Comparison of ENCODE assay signal across 18 cellular contexts in genomic region chr13:40749327-40749726, GRCh38. TPM values are rescaled to one million over a fixed set of nuclear protein-coding genes. Genes with fewer than 3 reads are reported as not detected.
DNase-seq lines count a peak whose midpoint lies in the region; ATAC-seq, FAIRE-seq and TF ChIP-seq lines count a peak whose summit lies in the region.
"Had no signal": no experiment of that assay in that cellular context is flagged by ENCODE, and none has a peak within 500 bp of the region (broad histone marks: within the 10 kb centered on the region; RNA-seq: fewer than 3 reads in every experiment).

No MANE protein-coding gene starts in this region.

- H2AK5ac ChIP-seq in neuronal stem cell (ENCODE audit: low read depth, low read length) = no peak overlapping the region

- no peak overlapping the region for H3K18ac ChIP-seq in neuronal stem cell (ENCODE audit: low read length)

- H3K9ac ChIP-seq in neuronal stem cell (ENCODE audit: low read depth, low read length, poor library complexity) = no peak overlapping the region

- BruUV-seq in A673 (replicated peaks; lab: Mats Ljungman, UMichigan) = no TSS peak

- H3K4ac ChIP-seq in neuronal stem cell (ENCODE audit: low read length) = no peak overlapping the region

- CTCF ChIA-PET in A673 (lab: Charles Lee) = no interaction called here

- FAIRE-seq in GM19239 (lab: Jason Lieb, UNC) (peak; percentile 4), frontal cortex (lab: Jason Lieb, UNC) (peak; percentile 51)
- FAIRE-seq: keratinocyte had no signal

- H3K27me3 ChIP-seq in A673 (replicated peaks; ENCODE audit: insufficient read depth, low read depth, low read length, poor library complexity) (no peaks in the 10 kb centered on the region), neuronal stem cell (ENCODE audit: control insufficient read depth in 3 of 3, insufficient read depth in 3 of 3, low read depth in 1 of 3, low read length in 3 of 3) (no peaks in the 10 kb centered on the region)
- H3K27me3 ChIP-seq: neutrophil, sigmoid colon had no signal

- no peak overlapping the region for H2BK120ac ChIP-seq in neuronal stem cell (ENCODE audit: low read depth, low read length)

- POLR2A ChIA-PET in A673 (lab: Charles Lee; ENCODE audit: low non-redundant PET) = no interaction called here

- no peak overlapping the region for H3K4me2 ChIP-seq in neuronal stem cell (ENCODE audit: insufficient read depth, low read length, poor library complexity, severe bottlenecking)

- H3K14ac ChIP-seq in neuronal stem cell (ENCODE audit: low read length) = no peak overlapping the region

- H3K4me1 ChIP-seq in A673 (ENCODE audit: insufficient read depth, low read length, poor library complexity, severe bottlenecking) (no peaks in the 10 kb centered on the region), neuronal stem cell (ENCODE audit: control insufficient read depth in 2 of 2, insufficient read depth in 1 of 2, low read depth in 1 of 2, low read length in 2 of 2) (no peaks in the 10 kb centered on the region)
- H3K4me1 ChIP-seq: sigmoid colon had no signal

- H2AFZ ChIP-seq in neuronal stem cell (ENCODE audit: low read length) = no peak overlapping the region

- no peak overlapping the region for H3K27ac ChIP-seq in A673 (ENCODE audit: low read depth, low read length, poor library complexity, severe bottlenecking)
- H3K27ac ChIP-seq in VCaP = no peak overlapping the region
- no peak overlapping the region for H3K27ac ChIP-seq in neuronal stem cell (replicated peaks; ENCODE audit: low read length)
- H3K27ac ChIP-seq: neutrophil, sigmoid colon had no signal

- H3K36me3 ChIP-seq in A673 (ENCODE audit: insufficient read depth, low read length, poor library complexity, severe bottlenecking) (peaks cover 11% of the 10 kb centered on the region), neuronal stem cell (replicated peaks in 1 of 2; ENCODE audit: control insufficient read depth in 2 of 2, insufficient read depth in 2 of 2, low read length in 2 of 2) (peaks cover 5 to 85% of the 10 kb centered on the region in 2 donors)

- ATAC-seq in HG02840 (IDR thresholded peaks at IDR 0.05; ENCODE audit: low FRiP score, unreplicated experiment) = no peak
- ATAC-seq: Panc1, T-cell had no signal

- H4K91ac ChIP-seq in neuronal stem cell (ENCODE audit: low read depth, low read length, poor library complexity) = no peak overlapping the region

- H3K9me3 ChIP-seq in A673 (ENCODE audit: low read depth, low read length, poor library complexity, severe bottlenecking) (no peaks in the 10 kb centered on the region), neuronal stem cell (replicated peaks in 1 of 2; ENCODE audit: control insufficient read depth in 2 of 2, insufficient read depth in 1 of 2, low read depth in 1 of 2, low read length in 2 of 2) (no peaks in the 10 kb centered on the region)
- H3K9me3 ChIP-seq: neutrophil, sigmoid colon had no signal

- TF ChIP-seq CTCF in A673 (conservative IDR thresholded peaks at IDR 0.05; ENCODE audit: low read depth, low read length) (peak; percentile 26; the same call in 1 of the 2 replicates), VCaP (conservative IDR thresholded peaks at IDR 0.05) (peak; percentile 43)

- H2BK15ac ChIP-seq in neuronal stem cell (ENCODE audit: low read length) = no peak overlapping the region

- H4K8ac ChIP-seq in neuronal stem cell (ENCODE audit: low read depth, low read length) = no peak overlapping the region

- peaks cover 1% of the 10 kb centered on the region for H3K79me1 ChIP-seq in neuronal stem cell (ENCODE audit: low read depth, low read length)

- H3K4me3 ChIP-seq in A673 (ENCODE audit: low read depth, low read length, poor library complexity, severe bottlenecking) (no peak overlapping the region), neuronal stem cell (ENCODE audit: low read length in 2 of 2) (no peak overlapping the region)
- H3K4me3 ChIP-seq: sigmoid colon had no signal

- DNase-seq in A673 (ENCODE audit: low spot score) (no peak), GM19239 (ENCODE audit: insufficient read length, low spot score) (no peak), frontal cortex (ENCODE audit: low spot score in 2 of 2) (no peak), SIG-M5 treated with dmso at 0.1 percent for 504 hours (lab: John Stamatoyannopoulos, UW; ENCODE audit: unreplicated experiment) (no peak), neuronal stem cell (ENCODE audit: low spot score) (no peak), ACHN (no peak)
- DNase-seq: activated B cell treated with CpG ODN at 0.5 μM for 24 hours, DMS153, midbrain, NCI-H2081, NCI-H526, sigmoid colon, T-cell had no signal

- intact Hi-C loops in A673 (cut with micrococcal nuclease; ENCODE audit: unreplicated experiment) = no loop called here

- no peak overlapping the region for H2BK12ac ChIP-seq in neuronal stem cell (ENCODE audit: low read length)

- no peak overlapping the region for H3K23ac ChIP-seq in neuronal stem cell (ENCODE audit: low read depth, low read length, poor library complexity)

- no peak overlapping the region for H2BK5ac ChIP-seq in neuronal stem cell (ENCODE audit: low read length)

- WGBS in neuronal stem cell (ENCODE audit: extremely low coverage in 2 of 2, insufficient read length in 2 of 2, insufficient replicate concordance in 1 of 2), 2 donors = no CpG with 5 or more reads among the region's 1 CpG

- in situ Hi-C loops in ACHN (cut with HindIII; ENCODE audit: low pct_ligation_motif_present, low pct_unique_long_range_greater_than_20kb, low sequenced_read_pairs) = no loop called here

RNA-seq across cellular contexts. Expression of gene MRPS31, which starts 21.7 kb away (rescaled TPM):
- 32.0 and 32.3 TPM in 2 replicates for total RNA-seq in A673 (2021)
- total RNA-seq in frontal cortex = 24.5 TPM
- polyA plus RNA-seq in neuronal stem cell (2013, experiment 1 of 2) = 48.9 TPM
- polyA plus RNA-seq in neuronal stem cell (2013, experiment 2 of 2) = 50.3 TPM

RNA-seq across cellular contexts. Expression of gene SLC25A15, which starts 40.1 kb away (rescaled TPM):
- total RNA-seq in A673 (2021) (19.6 and 20.3 TPM in 2 replicates), frontal cortex (22.4 TPM)
- 17.6 TPM for polyA plus RNA-seq in neuronal stem cell (2013, experiment 1 of 2)
- polyA plus RNA-seq in neuronal stem cell (2013, experiment 2 of 2) = 16.8 TPM
